ENCODE assay signal across 1 cellular context in the genomic region with DNA sequence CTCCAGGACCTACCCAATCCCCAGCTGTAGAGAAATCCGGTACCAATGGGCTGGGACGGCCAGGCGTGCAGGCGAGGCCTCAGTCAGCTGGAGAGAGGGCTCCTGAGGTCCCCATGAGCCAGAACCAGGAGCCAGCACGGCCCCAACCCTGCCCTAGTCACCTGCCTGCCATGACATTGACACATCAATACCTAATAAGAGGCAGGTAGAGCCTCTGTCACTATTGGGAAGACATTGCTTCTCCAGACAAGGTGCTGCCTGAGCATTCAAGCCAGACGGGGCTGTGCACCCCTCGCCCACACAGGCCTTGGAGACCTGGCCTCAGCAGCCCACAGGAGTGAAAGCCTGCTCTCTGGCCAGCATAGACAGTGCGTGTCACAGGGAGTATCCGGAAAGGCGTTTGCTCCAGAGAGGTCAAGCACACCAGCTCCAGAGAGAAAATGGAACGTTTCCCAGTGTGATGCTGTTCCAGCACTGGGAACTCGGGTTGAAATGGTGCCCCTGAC.
TF ChIP-seq lines count a peak whose summit lies in the region.

No MANE protein-coding gene starts in this region.

TF ChIP-seq in neural cell, 6 proteins besides CTCF, POLR2A, EP300 and RAD21:
- no peak for TF ChIP-seq REST (IDR thresholded peaks at IDR 0.05; ENCODE audit: borderline replicate concordance)
- TF ChIP-seq EZH2 (IDR thresholded peaks at IDR 0.05; ENCODE audit: borderline replicate concordance, insufficient read depth, low read length, poor library complexity, severe bottlenecking) = no peak
- no peak for TF ChIP-seq MXI1 (conservative IDR thresholded peaks at IDR 0.05; ENCODE audit: poor library complexity, severe bottlenecking)
- TF ChIP-seq POLR2AphosphoS5 (IDR thresholded peaks at IDR 0.05) = no peak
- TF ChIP-seq TAF1 (IDR thresholded peaks at IDR 0.05; ENCODE audit: low read depth) = no peak
- no peak for TF ChIP-seq SMC3 (conservative IDR thresholded peaks at IDR 0.05; ENCODE audit: poor library complexity)
